21 cellular contexts compared by ENCODE assay signal in genomic region chr20:44950368-44950767, GRCh38.
"Had no signal": no experiment of that assay in that cellular context is flagged by ENCODE, and none has a peak within 500 bp of the region (broad histone marks: within the 10 kb centered on the region; RNA-seq: fewer than 3 reads in every experiment).

No MANE protein-coding gene starts in this region.

- H3K4me3 Mint-ChIP-seq: activated CD4-positive, alpha-beta T cell treated with anti-CD3 and anti-CD28 coated beads for 36 hours; endodermal cell; mesothelial cell of epicardium; natural killer cell; stimulated activated naive CD8-positive, alpha-beta T cell treated with anti-CD3 and anti-CD28 coated beads, Interleukin-15, amount 100 ng/mL, for 72 hours; WTC11 had no signal

- H3K27me3 Mint-ChIP-seq: activated CD4-positive, alpha-beta T cell treated with anti-CD3 and anti-CD28 coated beads for 36 hours; progenitor cell of endocrine pancreas; stimulated activated naive CD8-positive, alpha-beta T cell treated with anti-CD3 and anti-CD28 coated beads, Interleukin-15, amount 100 ng/mL, for 72 hours had no signal

- H3K4me1 Mint-ChIP-seq: WTC11 had no signal

- H3K27ac ChIP-seq: esophagus squamous epithelium, gastrocnemius medialis, left ventricle myocardium inferior, tibial artery had no signal

- ATAC-seq: activated CD4-positive, alpha-beta T cell treated with anti-CD3 and anti-CD28 coated beads for 36 hours; activated naive CD4-positive, alpha-beta T cell treated with anti-CD3 and anti-CD28 coated beads, Interleukin-2, amount 50 U/mL, for 72 hours; gastrocnemius medialis; natural killer cell; stimulated activated naive CD8-positive, alpha-beta T cell treated with anti-CD3 and anti-CD28 coated beads, Interleukin-15, amount 100 ng/mL, for 72 hours; WTC11 had no signal

- DNase-seq: activated CD4-positive, alpha-beta T cell treated with anti-CD3 and anti-CD28 coated beads for 36 hours; activated CD4-positive, alpha-beta T cell treated with anti-CD3 and anti-CD28 coated beads, Interleukin-2, amount 50 U/mL, for 4 hours; activated gamma-delta T cell; cerebellar nuclear complex; cortex of kidney; endodermal cell; esophagus squamous epithelium; gastrocnemius medialis; hippocampal formation; kidney glomerular epithelial cell; left ventricle myocardium inferior; natural killer cell; retina; stimulated activated CD4-positive, alpha-beta T cell treated with anti-CD3 and anti-CD28 coated beads, Interleukin-4, amount 100 ng/mL, for 1 hour; stimulated activated naive CD8-positive, alpha-beta T cell treated with anti-CD3 and anti-CD28 coated beads, Interleukin-15, amount 100 ng/mL, for 72 hours; T1000; tibial artery had no signal

- H3K27me3 ChIP-seq: esophagus squamous epithelium, gastrocnemius medialis, tibial artery had no signal

- H3K27ac Mint-ChIP-seq: activated CD4-positive, alpha-beta T cell treated with anti-CD3 and anti-CD28 coated beads for 36 hours; endodermal cell; mesothelial cell of epicardium; natural killer cell; progenitor cell of endocrine pancreas; WTC11 had no signal

- H3K36me3 Mint-ChIP-seq: natural killer cell had no signal

- H3K9me3 Mint-ChIP-seq: activated naive CD4-positive, alpha-beta T cell treated with anti-CD3 and anti-CD28 coated beads, Interleukin-2, amount 50 U/mL, for 72 hours; endodermal cell; mesothelial cell of epicardium; natural killer cell; stimulated activated naive CD8-positive, alpha-beta T cell treated with anti-CD3 and anti-CD28 coated beads, Interleukin-15, amount 100 ng/mL, for 72 hours; WTC11 had no signal

- H3K9me3 ChIP-seq: esophagus squamous epithelium, gastrocnemius medialis, left ventricle myocardium inferior, tibial artery had no signal
